13 cellular contexts compared by ENCODE assay signal in genomic region chr12:57135939-57136338, GRCh38.
DNase-seq lines count a peak whose midpoint lies in the region; ATAC-seq lines count a peak whose summit lies in the region.
"Had no signal": no experiment of that assay in that cellular context is flagged by ENCODE, and none has a peak within 500 bp of the region (broad histone marks: within the 10 kb centered on the region; RNA-seq: fewer than 3 reads in every experiment).

No MANE protein-coding gene starts in this region.

- no peaks in the 10 kb centered on the region for H3K9me3 Mint-ChIP-seq in activated naive CD8-positive, alpha-beta T cell treated with anti-CD3 and anti-CD28 coated beads, Interleukin-2, amount 50 U/mL, for 24 hours
- H3K9me3 Mint-ChIP-seq: stimulated activated naive B cell treated with anti-CD40 and anti-IgM and Interleukin-4, amounts not matched to agents 10 μg/mL and 1 μg/mL and 100 μg/mL, for 72 hours had no signal

- no peak for ATAC-seq in HG03039 (IDR thresholded peaks at IDR 0.05; ENCODE audit: unreplicated experiment)
- no peak for ATAC-seq in activated naive CD8-positive, alpha-beta T cell treated with anti-CD3 and anti-CD28 coated beads, Interleukin-2, amount 50 U/mL, for 24 hours
- ATAC-seq: stimulated activated naive B cell treated with anti-CD40 and anti-IgM and Interleukin-4, amounts not matched to agents 10 μg/mL and 1 μg/mL and 100 μg/mL, for 72 hours had no signal

- DNase-seq in brain pericyte (ENCODE audit: low read depth, low spot score) = peak; percentile 48
- peak; percentile 47 for DNase-seq in iPS-NIHi7 (ENCODE audit: extremely low spot score)
- DNase-seq in NCI-H187 (lab: John Stamatoyannopoulos, UW) = no peak
- no peak for DNase-seq in AML-193 (lab: John Stamatoyannopoulos, UW)
- no peak for DNase-seq in activated naive CD8-positive, alpha-beta T cell treated with anti-CD3 and anti-CD28 coated beads, Interleukin-2, amount 50 U/mL, for 24 hours
- DNase-seq: Caco-2; dermis blood vessel endothelial cell; NCI-H2107; stimulated activated naive B cell treated with anti-CD40 and anti-IgM and Interleukin-4, amounts not matched to agents 10 μg/mL and 1 μg/mL and 100 μg/mL, for 72 hours had no signal

- H3K4me3 ChIP-seq in BLaER1 treated with 17β-estradiol and CSF1 and Interleukin-3, amounts not matched to agents 10 nM and 100 nM = no peak overlapping the region
- H3K4me3 ChIP-seq in rectal smooth muscle tissue (ENCODE audit: low read length) = no peak overlapping the region

- H3K4me1 Mint-ChIP-seq in activated naive CD8-positive, alpha-beta T cell treated with anti-CD3 and anti-CD28 coated beads, Interleukin-2, amount 50 U/mL, for 24 hours = no peaks in the 10 kb centered on the region

- peaks cover 11 to 92% (median 61%) of the 10 kb centered on the region in 10 experiments for H3K4me1 ChIP-seq in BLaER1 treated with 17β-estradiol and CSF1 and Interleukin-3, amounts not matched to agents 10 nM and 100 nM
- H3K4me1 ChIP-seq in rectal smooth muscle tissue (ENCODE audit: control insufficient read depth, insufficient read depth, low read length) = peaks cover 20% of the 10 kb centered on the region

- H3K9me3 ChIP-seq in BLaER1 treated with 17β-estradiol and CSF1 and Interleukin-3, amounts not matched to agents 10 nM and 100 nM (replicated peaks in 1 of 11) = no peaks in the 10 kb centered on the region
- H3K9me3 ChIP-seq: Caco-2, neutrophil had no signal

- 0 out of 22 replicates have a peak, but pooled peaks cover 0 to 2% (median 0%) of the 10 kb centered on the region in 11 experiments for H3K27me3 ChIP-seq in BLaER1 treated with 17β-estradiol and CSF1 and Interleukin-3, amounts not matched to agents 10 nM and 100 nM
- H3K27me3 ChIP-seq in rectal smooth muscle tissue (ENCODE audit: control insufficient read depth, insufficient read depth, low read length) = no peaks in the 10 kb centered on the region

- H3K27me3 Mint-ChIP-seq in activated naive CD8-positive, alpha-beta T cell treated with anti-CD3 and anti-CD28 coated beads, Interleukin-2, amount 50 U/mL, for 24 hours = peaks cover 2% of the 10 kb centered on the region

- peaks cover 0 to 99% (median 15%) of the 10 kb centered on the region in 11 experiments; a peak in 9 of 22 replicates for H4K20me1 ChIP-seq in BLaER1 treated with 17β-estradiol and CSF1 and Interleukin-3, amounts not matched to agents 10 nM and 100 nM

- peak overlapping the region in 5 of 11 experiments; percentile 31 to 57 (median 49); a peak in 6 of 22 replicates for H3K9ac ChIP-seq in BLaER1 treated with 17β-estradiol and CSF1 and Interleukin-3, amounts not matched to agents 10 nM and 100 nM
- no peak overlapping the region for H3K9ac ChIP-seq in rectal smooth muscle tissue (ENCODE audit: low read length)

- H3K36me3 Mint-ChIP-seq in activated naive CD8-positive, alpha-beta T cell treated with anti-CD3 and anti-CD28 coated beads, Interleukin-2, amount 50 U/mL, for 24 hours (ENCODE audit: low read depth) = no peaks in the 10 kb centered on the region
- H3K36me3 Mint-ChIP-seq: stimulated activated naive B cell treated with anti-CD40 and anti-IgM and Interleukin-4, amounts not matched to agents 10 μg/mL and 1 μg/mL and 100 μg/mL, for 72 hours had no signal

- no peak overlapping the region for H3K27ac Mint-ChIP-seq in activated naive CD8-positive, alpha-beta T cell treated with anti-CD3 and anti-CD28 coated beads, Interleukin-2, amount 50 U/mL, for 24 hours
- H3K27ac Mint-ChIP-seq: stimulated activated naive B cell treated with anti-CD40 and anti-IgM and Interleukin-4, amounts not matched to agents 10 μg/mL and 1 μg/mL and 100 μg/mL, for 72 hours had no signal

- H3K27ac ChIP-seq in BLaER1 treated with 17β-estradiol and CSF1 and Interleukin-3, amounts not matched to agents 10 nM and 100 nM = peak overlapping the region in 5 of 11 experiments; percentile 15 to 60 (median 37); a peak in 7 of 22 replicates
- H3K27ac ChIP-seq in rectal smooth muscle tissue (ENCODE audit: low read depth, low read length) = peak overlapping the region; percentile 69
- H3K27ac ChIP-seq: neutrophil had no signal

- H3K36me3 ChIP-seq in BLaER1 treated with 17β-estradiol and CSF1 and Interleukin-3, amounts not matched to agents 10 nM and 100 nM = peaks cover under 1 to 76% (median 20%) of the 10 kb centered on the region in 11 experiments; a peak in 17 of 22 replicates
- H3K36me3 ChIP-seq in rectal smooth muscle tissue (ENCODE audit: control insufficient read depth, insufficient read depth, low read length) = peaks cover 4% of the 10 kb centered on the region
- H3K36me3 ChIP-seq: neutrophil had no signal

- H3K4me3 Mint-ChIP-seq in activated naive CD8-positive, alpha-beta T cell treated with anti-CD3 and anti-CD28 coated beads, Interleukin-2, amount 50 U/mL, for 24 hours = no peak overlapping the region
- H3K4me3 Mint-ChIP-seq: stimulated activated naive B cell treated with anti-CD40 and anti-IgM and Interleukin-4, amounts not matched to agents 10 μg/mL and 1 μg/mL and 100 μg/mL, for 72 hours had no signal

- peak overlapping the region in 10 of 11 experiments; percentile 5 to 73 (median 52); a peak in 15 of 22 replicates for H3K4me2 ChIP-seq in BLaER1 treated with 17β-estradiol and CSF1 and Interleukin-3, amounts not matched to agents 10 nM and 100 nM

Comparison
In these comparisons a context has a peak if more than half of its experiments do, and no peak if none do; other contexts are left out.
1. DNase-seq: peak in brain pericyte (single experiment) and iPS-NIHi7 (single experiment); none in NCI-H187 (0 of 2), AML-193 (0 of 2) and activated naive CD8-positive, alpha-beta T cell treated with anti-CD3 and anti-CD28 coated beads, Interleukin-2, amount 50 U/mL, for 24 hours (single experiment).